In genomic region chr1:231629132-231629531, GRCh38 we compare ENCODE assay signal across 1 cellular context.
TF ChIP-seq lines count a peak whose summit lies in the region.

No MANE protein-coding gene starts in this region.

TF ChIP-seq in SK-N-SH treated with all-trans-retinoic acid at 6 μM for 48 hours, 23 proteins besides CTCF, POLR2A, EP300 and RAD21 (continued from another document):
- TF ChIP-seq, protein P1, sequence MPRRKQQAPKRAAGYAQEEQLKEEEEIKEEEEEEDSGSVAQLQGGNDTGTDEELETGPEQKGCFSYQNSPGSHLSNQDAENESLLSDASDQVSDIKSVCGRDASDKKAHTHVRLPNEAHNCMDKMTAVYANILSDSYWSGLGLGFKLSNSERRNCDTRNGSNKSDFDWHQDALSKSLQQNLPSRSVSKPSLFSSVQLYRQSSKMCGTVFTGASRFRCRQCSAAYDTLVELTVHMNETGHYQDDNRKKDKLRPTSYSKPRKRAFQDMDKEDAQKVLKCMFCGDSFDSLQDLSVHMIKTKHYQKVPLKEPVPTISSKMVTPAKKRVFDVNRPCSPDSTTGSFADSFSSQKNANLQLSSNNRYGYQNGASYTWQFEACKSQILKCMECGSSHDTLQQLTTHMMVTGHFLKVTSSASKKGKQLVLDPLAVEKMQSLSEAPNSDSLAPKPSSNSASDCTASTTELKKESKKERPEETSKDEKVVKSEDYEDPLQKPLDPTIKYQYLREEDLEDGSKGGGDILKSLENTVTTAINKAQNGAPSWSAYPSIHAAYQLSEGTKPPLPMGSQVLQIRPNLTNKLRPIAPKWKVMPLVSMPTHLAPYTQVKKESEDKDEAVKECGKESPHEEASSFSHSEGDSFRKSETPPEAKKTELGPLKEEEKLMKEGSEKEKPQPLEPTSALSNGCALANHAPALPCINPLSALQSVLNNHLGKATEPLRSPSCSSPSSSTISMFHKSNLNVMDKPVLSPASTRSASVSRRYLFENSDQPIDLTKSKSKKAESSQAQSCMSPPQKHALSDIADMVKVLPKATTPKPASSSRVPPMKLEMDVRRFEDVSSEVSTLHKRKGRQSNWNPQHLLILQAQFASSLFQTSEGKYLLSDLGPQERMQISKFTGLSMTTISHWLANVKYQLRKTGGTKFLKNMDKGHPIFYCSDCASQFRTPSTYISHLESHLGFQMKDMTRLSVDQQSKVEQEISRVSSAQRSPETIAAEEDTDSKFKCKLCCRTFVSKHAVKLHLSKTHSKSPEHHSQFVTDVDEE (CRISPR knock-in tag; IDR thresholded peaks at IDR 0.05): no peak
- TF ChIP-seq RARB (CRISPR knock-in tag; IDR thresholded peaks at IDR 0.05) (no peak), PATZ1 (CRISPR knock-in tag; IDR thresholded peaks at IDR 0.05; ENCODE audit: borderline replicate concordance) (no peak), ZC3H10 (CRISPR knock-in tag; IDR thresholded peaks at IDR 0.05) (no peak), SNAI2 (CRISPR knock-in tag; IDR thresholded peaks at IDR 0.05) (no peak)
